ENCODE assay signal across 8 cellular contexts in genomic region chr7:72823765-72824732, GRCh38. TPM values are rescaled to one million over a fixed set of nuclear protein-coding genes. Genes with fewer than 3 reads are reported as not detected.
DNase-seq lines count a peak whose midpoint lies in the region; ATAC-seq and TF ChIP-seq lines count a peak whose summit lies in the region.
"Not testable (repeated sequence)": the region's sequence is repeated elsewhere in the genome, so short reads cannot be mapped to it uniquely, and the experiment has no call there.

No MANE protein-coding gene starts in this region.

- not testable (repeated sequence) for H2AFZ ChIP-seq in MM.1S (ENCODE audit: low read length)

- H3K4me1 ChIP-seq in MM.1S (ENCODE audit: low read length); Peyer's patch; right lobe of liver: not testable (repeated sequence)
- H3K4me1 ChIP-seq in sigmoid colon: peaks cover 0 to 10% (median 9%) of the 10 kb centered on the region in 4 donors

- TF ChIP-seq CTCF in AG10803 (conservative IDR thresholded peaks at IDR 0.05; ENCODE audit: low read length) (peak; percentile 15), MM.1S (IDR thresholded peaks at IDR 0.05; ENCODE audit: low read length) (peak; percentile 24), Peyer's patch (IDR thresholded peaks at IDR 0.05) (peak in 5 of 6 experiments; percentile 14 to 40 (median 29)), brain (conservative IDR thresholded peaks at IDR 0.05) (peak; percentile 55 to 68), right lobe of liver (IDR thresholded peaks at IDR 0.05) (peak; percentile 14 to 51 (median 42)), sigmoid colon (IDR thresholded peaks at IDR 0.05) (peak in 1 of 4 experiments; percentile 43)
- TF ChIP-seq CTCF in GM12865 (IDR thresholded peaks at IDR 0.05; ENCODE audit: insufficient read depth, low read depth, low read length, missing control alignments); fibroblast of the aortic adventitia (IDR thresholded peaks at IDR 0.05; ENCODE audit: insufficient read depth, low read length): not testable (repeated sequence)

- H3K4me3 ChIP-seq in AG10803 (ENCODE audit: low read length); GM12865 (ENCODE audit: low read depth, low read length); MM.1S (ENCODE audit: low read length); Peyer's patch; fibroblast of the aortic adventitia (ENCODE audit: low read depth, low read length); right lobe of liver; sigmoid colon: not testable (repeated sequence)

- H3K9me3 ChIP-seq in MM.1S (replicated peaks; ENCODE audit: insufficient read depth, low read length); Peyer's patch; right lobe of liver; sigmoid colon: not testable (repeated sequence)

- peaks cover 14% of the 10 kb centered on the region for H3K36me3 Mint-ChIP-seq in brain

- H3F3A ChIP-seq in MM.1S (ENCODE audit: insufficient read depth, low read length): not testable (repeated sequence)

- intact Hi-C loops in right lobe of liver (cut with DNase I); sigmoid colon (cut with DNase I): not testable (repeated sequence)

- not testable (repeated sequence) for H3K9me2 ChIP-seq in MM.1S (replicated peaks; ENCODE audit: insufficient read depth, low read length)

- H4K20me1 ChIP-seq in MM.1S (ENCODE audit: insufficient read depth, low read length): not testable (repeated sequence)

- not testable (repeated sequence) for TF ChIP-seq EP300 in sigmoid colon (IDR thresholded peaks at IDR 0.05)

- not testable (repeated sequence) for H3K4me2 ChIP-seq in MM.1S (ENCODE audit: low read depth, low read length)

- TF ChIP-seq POLR2A in Peyer's patch (IDR thresholded peaks at IDR 0.05); right lobe of liver (IDR thresholded peaks at IDR 0.05); sigmoid colon (IDR thresholded peaks at IDR 0.05): not testable (repeated sequence)

- not testable (repeated sequence) for H3K27ac ChIP-seq in MM.1S (ENCODE audit: low read length); Peyer's patch
- H3K27ac ChIP-seq in right lobe of liver (peak overlapping the region in 1 of 3 donors; percentile 43), sigmoid colon (peak overlapping the region; percentile 14 to 43 (median 24))

- H3K27me3 Mint-ChIP-seq in brain: not testable (repeated sequence)

- ATAC-seq in right lobe of liver: peak in 2 of 4 donors; percentile 16

- H3K27me3 ChIP-seq in MM.1S (replicated peaks; ENCODE audit: insufficient read depth, low read length); Peyer's patch; right lobe of liver; sigmoid colon: not testable (repeated sequence)

- H3K4me3 Mint-ChIP-seq in brain: peak overlapping the region in 2 of 5 experiments; percentile 26 to 77

- H3K9me3 Mint-ChIP-seq in brain: not testable (repeated sequence)

- DNase-seq in AG10803 (ENCODE audit: low read depth): peak; percentile 46
- peak; percentile 7 for DNase-seq in GM12865 (ENCODE audit: low read depth)
- DNase-seq in MM.1S, Peyer's patch, right lobe of liver, sigmoid colon: not testable (repeated sequence)
- peak; percentile 58 for DNase-seq in fibroblast of the aortic adventitia (ENCODE audit: low read depth)

- peaks cover 24% of the 10 kb centered on the region for H3K4me1 Mint-ChIP-seq in brain

- peak overlapping the region in 2 of 5 experiments; percentile 51 to 59 for H3K27ac Mint-ChIP-seq in brain

- H3K9ac ChIP-seq in MM.1S (ENCODE audit: low read length): not testable (repeated sequence)

- H3K36me3 ChIP-seq in MM.1S (replicated peaks; ENCODE audit: insufficient read depth, low read length); Peyer's patch; right lobe of liver; sigmoid colon: not testable (repeated sequence)

- 55% methylated on average over 9 of the region's 11 CpGs for WGBS in right lobe of liver (ENCODE audit: insufficient coverage, low coverage, low lambda C conversion rate, missing lambda C conversion rate)
- 65 to 79% methylated on average over 9 to 10 of the region's 11 CpGs for WGBS in sigmoid colon, 2 donors

- peaks cover 20% of the 10 kb centered on the region for H3K79me2 ChIP-seq in MM.1S (ENCODE audit: low read length)

RNA-seq across cellular contexts. Expression of gene TYW1B, which starts 4.0 kb away (rescaled TPM):
- total RNA-seq in Peyer's patch (10 to 100 TPM in 2 of 4 donors, 1 to 10 TPM in 2; 4.9 to 50.3 (median 9.7) TPM), fibroblast of the aortic adventitia (ENCODE audit: low replicate concordance) (0.99 and 1.9 TPM in 2 replicates), right lobe of liver (10 to 100 TPM in 1 of 6 experiments, 1 to 10 TPM in 5; 1.2 to 10.1 (median 2.5) TPM), sigmoid colon (1 to 10 TPM; 1.9 to 5.6 (median 2.9) TPM)
- polyA plus RNA-seq in brain (ENCODE audit: insufficient read depth, low read depth, low replicate concordance) (1.1 TPM), sigmoid colon (1 to 10 TPM; 1.4 to 2.4 (median 2.1) TPM)
